8 cellular contexts compared by ENCODE assay signal in the genomic region with DNA sequence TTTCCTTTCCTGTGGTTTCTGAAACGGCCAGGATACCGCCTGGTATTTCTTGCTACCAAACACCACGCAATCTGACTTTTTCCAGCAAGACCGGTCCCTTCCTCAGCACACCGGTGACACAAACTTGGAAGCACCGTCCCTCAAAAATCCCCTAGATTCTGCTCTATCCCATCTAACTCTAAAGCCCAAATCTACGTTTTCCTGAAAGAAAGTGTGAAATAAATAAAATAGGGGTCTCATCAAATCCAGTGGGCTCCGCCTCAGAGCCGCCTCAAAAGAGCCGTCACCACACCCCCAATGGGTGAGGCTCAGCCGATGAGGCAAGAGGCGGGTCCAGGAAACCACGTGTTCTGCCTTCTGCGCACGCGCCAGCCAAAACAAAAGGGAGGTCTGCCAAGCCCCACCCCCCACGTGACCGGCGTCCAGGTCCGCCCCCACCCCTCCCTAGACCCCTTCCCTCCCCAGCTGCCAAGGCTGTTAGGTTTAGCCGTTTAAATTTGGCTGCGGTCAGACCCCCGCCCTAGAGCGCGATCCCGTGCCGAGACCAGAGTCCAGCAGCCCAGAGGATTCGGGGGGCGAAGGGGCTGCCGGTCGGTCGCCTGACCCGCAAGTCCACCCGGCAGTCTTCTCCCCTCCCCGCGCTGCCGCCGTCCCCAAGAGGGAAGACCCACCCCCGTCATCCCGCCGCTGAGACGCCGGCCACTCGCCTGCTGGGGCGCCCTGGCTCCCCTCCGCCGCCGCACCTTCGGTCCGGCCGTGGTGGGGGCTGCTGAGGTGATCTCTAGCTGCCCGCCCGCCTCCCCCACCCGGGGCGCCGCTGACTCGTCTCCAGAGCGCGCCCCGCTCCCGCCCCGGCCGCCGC. TPM values are rescaled to one million over a fixed set of nuclear protein-coding genes. Genes with fewer than 3 reads are reported as not detected.
DNase-seq lines count a peak whose midpoint lies in the region; ATAC-seq lines count a peak whose summit lies in the region.

No MANE protein-coding gene starts in this region.

- peak; percentile 64 for ATAC-seq in GM21360 (IDR thresholded peaks at IDR 0.05; ENCODE audit: unreplicated experiment)

- H3K27ac ChIP-seq in effector memory CD4-positive, alpha-beta T cell (ENCODE audit: insufficient read depth, low read length, poor library complexity, severe bottlenecking): peak overlapping the region; percentile 81

- H3K4me1 ChIP-seq in effector memory CD4-positive, alpha-beta T cell (ENCODE audit: control insufficient read depth, insufficient read depth, low read length, poor library complexity, severe bottlenecking): peaks cover 5% of the 10 kb centered on the region

- no peaks in the 10 kb centered on the region for H3K36me3 ChIP-seq in effector memory CD4-positive, alpha-beta T cell (ENCODE audit: control insufficient read depth, insufficient read depth, low read length)

- DNase-seq in COLO668 (lab: John Stamatoyannopoulos, UW; ENCODE audit: unreplicated experiment): peak; percentile 96
- peak; percentile 96 for DNase-seq in HT-29 (ENCODE audit: low spot score)
- peak; percentile 93 for DNase-seq in NK-92 treated with Interleukin-12 subunit alpha and Interleukin-12 subunit beta, amount 100 ng/mL, for 24 hours (lab: John Stamatoyannopoulos, UW)
- peak; percentile 84 to 91 (median 91) for DNase-seq in activated CD8-positive, alpha-beta memory T cell treated with anti-CD3 and anti-CD28 coated beads for 48 hours (ENCODE audit: low read depth in 2 of 3, low spot score in 2 of 3)
- DNase-seq in effector memory CD4-positive, alpha-beta T cell: peak; percentile 89 to 96 (median 94)
- peak; percentile 98 for DNase-seq in medulla oblongata (ENCODE audit: extremely low spot score)
- peak; percentile 93 to 98 (median 95) for DNase-seq in stimulated activated CD4-positive, alpha-beta T cell treated with anti-CD3 and anti-CD28 coated beads, TNF-alpha, amount 100 ng/mL, for 48 hours (ENCODE audit: low read depth in 3 of 3)

- H3K27me3 ChIP-seq in effector memory CD4-positive, alpha-beta T cell (replicated peaks; ENCODE audit: control insufficient read depth, insufficient read depth, low read length, poor library complexity, severe bottlenecking): no peaks in the 10 kb centered on the region

- no peaks in the 10 kb centered on the region for H3K9me3 ChIP-seq in effector memory CD4-positive, alpha-beta T cell (ENCODE audit: control insufficient read depth, low read length)

- peak overlapping the region; percentile 80 for H3K4me3 ChIP-seq in effector memory CD4-positive, alpha-beta T cell (ENCODE audit: insufficient read depth, low read depth, low read length, poor library complexity, severe bottlenecking)

RNA-seq across cellular contexts. Expression of gene KANSL1L, which starts 0.5 kb away (rescaled TPM):
- 14.2 and 18.5 TPM in 2 replicates for total RNA-seq in HT-29 (2014; rRNA removed; shearing (Covaris generic))

RNA-seq across cellular contexts. Expression of gene ACADL, which starts 54.6 kb away (rescaled TPM):
- not detected in 2 replicates for total RNA-seq in HT-29 (2014; rRNA removed; shearing (Covaris generic))

Comparison
In these comparisons a context has a peak if more than half of its experiments do, and no peak if none do; other contexts are left out.
1. Peak in every context shown above with its lines: DNase-seq, ATAC-seq, H3K4me3 ChIP-seq and H3K27ac ChIP-seq.